1 cellular context compared by ENCODE assay signal in the genomic region with DNA sequence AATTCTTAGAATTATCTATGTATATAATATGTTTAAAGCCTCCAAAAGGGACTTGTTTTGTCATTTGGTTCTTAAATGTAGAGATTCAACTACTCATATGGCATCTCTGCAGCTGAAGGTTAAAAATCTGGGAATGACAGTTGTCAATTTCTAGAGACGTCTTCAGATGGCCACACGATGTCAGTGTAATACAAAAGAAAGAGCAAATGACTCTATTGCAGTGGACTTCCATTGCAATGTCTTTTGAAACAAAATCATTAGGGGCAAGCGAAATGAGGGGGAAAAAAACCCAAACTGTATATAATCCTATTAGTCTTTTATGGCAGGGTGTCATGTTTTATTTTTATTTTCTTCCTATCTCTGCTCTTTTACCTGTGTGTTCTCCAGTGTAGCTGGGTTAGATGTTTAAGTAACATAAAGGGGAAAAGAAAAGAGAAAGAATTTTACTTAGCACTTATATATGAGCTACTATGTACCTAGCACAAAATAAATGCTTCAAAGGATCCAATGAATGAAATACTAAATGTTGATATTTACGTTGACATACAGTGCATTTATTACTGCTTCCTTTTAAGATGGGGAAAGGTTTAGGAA.
TF ChIP-seq lines count a peak whose summit lies in the region.

No MANE protein-coding gene starts in this region.

TF ChIP-seq in H1, 55 proteins besides CTCF, POLR2A, EP300 and RAD21 (continued from another document):
- no peak for TF ChIP-seq CHD7 (IDR thresholded peaks at IDR 0.05; ENCODE audit: insufficient replicate concordance, low read length)
- TF ChIP-seq, protein P1, sequence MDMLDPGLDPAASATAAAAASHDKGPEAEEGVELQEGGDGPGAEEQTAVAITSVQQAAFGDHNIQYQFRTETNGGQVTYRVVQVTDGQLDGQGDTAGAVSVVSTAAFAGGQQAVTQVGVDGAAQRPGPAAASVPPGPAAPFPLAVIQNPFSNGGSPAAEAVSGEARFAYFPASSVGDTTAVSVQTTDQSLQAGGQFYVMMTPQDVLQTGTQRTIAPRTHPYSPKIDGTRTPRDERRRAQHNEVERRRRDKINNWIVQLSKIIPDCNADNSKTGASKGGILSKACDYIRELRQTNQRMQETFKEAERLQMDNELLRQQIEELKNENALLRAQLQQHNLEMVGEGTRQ (IDR thresholded peaks at IDR 0.05; ENCODE audit: low read length) = no peak
- TF ChIP-seq SIN3A (conservative IDR thresholded peaks at IDR 0.05 in 1 of 2, IDR thresholded peaks at IDR 0.05 in 1 of 2; ENCODE audit: low read depth in 1 of 2, low read length in 2 of 2) = no peak
- no peak for TF ChIP-seq TEAD4 (IDR thresholded peaks at IDR 0.05; ENCODE audit: low read depth, low read length)
- no peak for TF ChIP-seq CBX8 (IDR thresholded peaks at IDR 0.05; ENCODE audit: borderline replicate concordance, low read depth, low read length)
- no peak for TF ChIP-seq EZH2 (IDR thresholded peaks at IDR 0.05; ENCODE audit: low read depth, low read length, severe bottlenecking)
- TF ChIP-seq, protein P2, sequence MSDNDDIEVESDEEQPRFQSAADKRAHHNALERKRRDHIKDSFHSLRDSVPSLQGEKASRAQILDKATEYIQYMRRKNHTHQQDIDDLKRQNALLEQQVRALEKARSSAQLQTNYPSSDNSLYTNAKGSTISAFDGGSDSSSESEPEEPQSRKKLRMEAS (IDR thresholded peaks at IDR 0.05) = no peak
- no peak for TF ChIP-seq CEBPB (IDR thresholded peaks at IDR 0.05; ENCODE audit: low read depth, low read length)
- TF ChIP-seq PHF8 (conservative IDR thresholded peaks at IDR 0.05; ENCODE audit: low read depth, low read length) = no peak
- TF ChIP-seq SIX5 (IDR thresholded peaks at IDR 0.05; ENCODE audit: low read depth, low read length) = no peak
